8 cellular contexts compared by ENCODE assay signal in the genomic region with DNA sequence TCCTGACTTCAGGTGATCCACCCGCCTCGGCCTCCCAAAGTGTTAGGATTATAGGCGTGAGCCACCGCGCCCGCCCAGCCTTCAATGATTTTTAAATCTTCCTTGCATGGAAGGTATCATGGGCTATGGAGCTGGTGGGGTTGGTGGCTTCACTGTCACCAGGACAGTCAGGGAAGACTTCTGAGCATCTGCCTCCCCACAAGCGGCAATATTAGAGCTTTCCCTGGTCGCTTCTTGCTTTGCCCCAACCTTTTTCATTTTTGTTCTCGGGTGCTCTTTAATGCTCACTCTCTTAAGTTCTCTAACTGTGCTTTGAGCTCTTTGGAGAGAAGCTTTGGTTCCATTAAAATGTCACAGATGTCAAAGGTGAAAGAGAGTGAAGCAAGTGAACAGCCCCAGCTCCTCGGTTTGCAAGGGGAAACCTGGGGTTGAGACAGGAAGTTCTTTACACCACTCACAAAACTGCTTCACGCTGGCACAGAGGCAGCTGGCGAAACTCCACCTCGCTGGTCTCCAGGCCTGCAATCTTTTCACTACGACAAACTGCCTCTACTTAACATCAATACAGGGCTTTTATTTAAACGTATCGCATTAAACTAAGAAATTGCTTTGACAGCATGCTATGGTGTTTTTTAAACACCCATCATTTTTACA.
A peak's percentile ranks its signal among the peaks of the same experiment; 100 is the strongest.
DNase-seq lines count a peak whose midpoint lies in the region; ATAC-seq and TF ChIP-seq lines count a peak whose summit lies in the region.

No MANE protein-coding gene starts in this region.

- no peak overlapping the region for H3K27ac ChIP-seq in ovary

- DNase-seq in GM12865 (ENCODE audit: low read depth) = peak; percentile 44
- peak; percentile 26 for DNase-seq in astrocyte of the cerebellum (ENCODE audit: low read depth)
- no peak for DNase-seq in DMS79 treated with DMSO at 0.1 percent for 48 hours (lab: John Stamatoyannopoulos, UW)
- DNase-seq in ovary = no peak
- DNase-seq in NCI-H345 (lab: John Stamatoyannopoulos, UW) = no peak
- no peak for DNase-seq in AML-193 (lab: John Stamatoyannopoulos, UW)

- H3K4me3 ChIP-seq in GM12865 (ENCODE audit: low read depth, low read length) (no peak overlapping the region), astrocyte of the cerebellum (ENCODE audit: low read depth, low read length) (no peak overlapping the region), ovary (no peak overlapping the region)

- in situ Hi-C loops in astrocyte of the cerebellum (cut with HindIII; ENCODE audit: low sequenced_read_pairs) = no loop called here

- 83 to 84% (median 84%) methylated on average over 16 of the region's 16 CpGs for WGBS in ovary, 3 donors

- no peaks in the 10 kb centered on the region for H3K9me3 ChIP-seq in ovary

- no peak for TF ChIP-seq EP300 in ovary (IDR thresholded peaks at IDR 0.05)

- TF ChIP-seq CTCF in GM12865 (IDR thresholded peaks at IDR 0.05; ENCODE audit: insufficient read depth, low read depth, low read length, missing control alignments) (no peak), astrocyte of the cerebellum (IDR thresholded peaks at IDR 0.05; ENCODE audit: low read depth, low read length, missing control alignments) (no peak), ovary (IDR thresholded peaks at IDR 0.05) (no peak)

- H3K27me3 ChIP-seq in ovary = no peaks in the 10 kb centered on the region

- no peaks in the 10 kb centered on the region for H3K36me3 ChIP-seq in ovary

- intact Hi-C loops in ovary (cut with DNase I) = no loop called here

- no peaks in the 10 kb centered on the region for H3K4me1 ChIP-seq in ovary (ENCODE audit: insufficient read depth)

- ATAC-seq in GM19395 (IDR thresholded peaks at IDR 0.05; ENCODE audit: unreplicated experiment) (peak; percentile 80), HG03521 (IDR thresholded peaks at IDR 0.05; ENCODE audit: unreplicated experiment) (peak; percentile 41)

- TF ChIP-seq POLR2A in ovary (IDR thresholded peaks at IDR 0.05) = no peak

Comparison
In these comparisons a context has a peak if more than half of its experiments do, and no peak if none do; other contexts are left out.
1. DNase-seq: peak in GM12865 (single experiment) and astrocyte of the cerebellum (single experiment); none in DMS79 treated with DMSO at 0.1 percent for 48 hours (single experiment), ovary (0 of 5), NCI-H345 (single experiment) and AML-193 (0 of 2).